Comparison of ENCODE assay signal across 9 cellular contexts in genomic region chr3:14602804-14603644, GRCh38. TPM values are rescaled to one million over a fixed set of nuclear protein-coding genes. Genes with fewer than 3 reads are reported as not detected.
DNase-seq lines count a peak whose midpoint lies in the region; ATAC-seq and TF ChIP-seq lines count a peak whose summit lies in the region.
"Had no signal": no experiment of that assay in that cellular context is flagged by ENCODE, and none has a peak within 500 bp of the region (broad histone marks: within the 10 kb centered on the region; RNA-seq: fewer than 3 reads in every experiment).

No MANE protein-coding gene starts in this region.

- intact Hi-C loops in activated naive CD4-positive, alpha-beta T cell treated with anti-CD3 and anti-CD28 coated beads for 36 hours (cut with micrococcal nuclease), result no loop called here

- H3K27ac Mint-ChIP-seq in progenitor cell of endocrine pancreas, result no peak overlapping the region
- no peak overlapping the region for H3K27ac Mint-ChIP-seq in activated naive CD4-positive, alpha-beta T cell treated with anti-CD3 and anti-CD28 coated beads for 36 hours
- H3K27ac Mint-ChIP-seq: immature natural killer cell had no signal

- H3K4me2 ChIP-seq in hepatocyte, result peak overlapping the region; percentile 86

- DNase-seq in RWPE2 (ENCODE audit: low spot score) (no peak), hepatocyte (ENCODE audit: low spot score) (peak; percentile 51), progenitor cell of endocrine pancreas (ENCODE audit: low spot score, unreplicated experiment) (peak; percentile 15), mesenteric fat pad (ENCODE audit: low spot score) (no peak)
- no peak for DNase-seq in activated naive CD4-positive, alpha-beta T cell treated with anti-CD3 and anti-CD28 coated beads for 36 hours
- DNase-seq: activated CD4-positive, alpha-beta T cell treated with anti-CD3 and anti-CD28 coated beads, Interleukin-2, amount 50 U/mL, for 1 hour; immature natural killer cell had no signal

- H3K4me1 Mint-ChIP-seq in progenitor cell of endocrine pancreas (ENCODE audit: low read depth), result peaks cover 16% of the 10 kb centered on the region
- H3K4me1 Mint-ChIP-seq in activated naive CD4-positive, alpha-beta T cell treated with anti-CD3 and anti-CD28 coated beads for 36 hours (ENCODE audit: low read depth), result peaks cover 3% of the 10 kb centered on the region
- H3K4me1 Mint-ChIP-seq: immature natural killer cell had no signal

- H3K4me1 ChIP-seq in ES-I3 (ENCODE audit: insufficient read depth, low read length) (peaks cover 14% of the 10 kb centered on the region; the same call in 1 of the 2 replicates), RWPE2 (ENCODE audit: insufficient read depth, poor library complexity, severe bottlenecking) (no peaks in the 10 kb centered on the region), hepatocyte (ENCODE audit: insufficient read depth) (peaks cover 8% of the 10 kb centered on the region)

- no peaks in the 10 kb centered on the region for H3K9me2 ChIP-seq in hepatocyte (replicated peaks; ENCODE audit: insufficient read depth)

- no peaks in the 10 kb centered on the region for H3K36me3 ChIP-seq in ES-I3 (ENCODE audit: insufficient read depth, low read length)
- H3K36me3 ChIP-seq in RWPE2 (ENCODE audit: low read depth), result no peaks in the 10 kb centered on the region
- H3K36me3 ChIP-seq in hepatocyte (replicated peaks; ENCODE audit: insufficient read depth, low read depth), result no peaks in the 10 kb centered on the region

- no peaks in the 10 kb centered on the region for H3K9me3 ChIP-seq in ES-I3 (ENCODE audit: control insufficient read depth, insufficient read depth, low read length)
- H3K9me3 ChIP-seq in RWPE2 (ENCODE audit: severe bottlenecking), result no peaks in the 10 kb centered on the region
- H3K9me3 ChIP-seq in hepatocyte (ENCODE audit: low read depth), result no peaks in the 10 kb centered on the region

- peak; percentile 52; the same call in 2 of the 3 replicates for ATAC-seq in RWPE2 (ENCODE audit: low read depth)
- no peak for ATAC-seq in HG02870 (IDR thresholded peaks at IDR 0.05; ENCODE audit: unreplicated experiment)

- no peaks in the 10 kb centered on the region for H3K9me3 Mint-ChIP-seq in progenitor cell of endocrine pancreas (ENCODE audit: low read depth)
- no peaks in the 10 kb centered on the region for H3K9me3 Mint-ChIP-seq in activated naive CD4-positive, alpha-beta T cell treated with anti-CD3 and anti-CD28 coated beads for 36 hours

- CTCF ChIA-PET in activated naive CD4-positive, alpha-beta T cell treated with anti-CD3 and anti-CD28 coated beads for 36 hours (lab: Charles Lee), result no interaction called here

- H3K79me2 ChIP-seq in hepatocyte, result no peaks in the 10 kb centered on the region

- H3K4me3 Mint-ChIP-seq in progenitor cell of endocrine pancreas (ENCODE audit: low read depth), result peak overlapping the region; percentile 51
- no peak overlapping the region for H3K4me3 Mint-ChIP-seq in activated naive CD4-positive, alpha-beta T cell treated with anti-CD3 and anti-CD28 coated beads for 36 hours

- peak overlapping the region; percentile 22 for H3K4me3 ChIP-seq in RWPE2 (ENCODE audit: severe bottlenecking)
- no peak overlapping the region for H3K4me3 ChIP-seq in hepatocyte

- H3K27ac ChIP-seq in RWPE2 (ENCODE audit: poor library complexity, severe bottlenecking), result no peak overlapping the region
- no peak overlapping the region for H3K27ac ChIP-seq in hepatocyte

- TF ChIP-seq CTCF in RWPE2 (IDR thresholded peaks at IDR 0.05; ENCODE audit: poor library complexity, severe bottlenecking) (no peak), hepatocyte (IDR thresholded peaks at IDR 0.05; ENCODE audit: poor library complexity) (no peak), progenitor cell of endocrine pancreas (IDR thresholded peaks at IDR 0.05; ENCODE audit: unreplicated experiment) (no peak)

- H3K36me3 Mint-ChIP-seq in progenitor cell of endocrine pancreas (ENCODE audit: insufficient read depth), result no peaks in the 10 kb centered on the region
- no peaks in the 10 kb centered on the region for H3K36me3 Mint-ChIP-seq in activated naive CD4-positive, alpha-beta T cell treated with anti-CD3 and anti-CD28 coated beads for 36 hours (ENCODE audit: low read depth)

- H3K27me3 Mint-ChIP-seq in progenitor cell of endocrine pancreas, result peaks cover 52% of the 10 kb centered on the region
- peaks cover 60% of the 10 kb centered on the region for H3K27me3 Mint-ChIP-seq in activated naive CD4-positive, alpha-beta T cell treated with anti-CD3 and anti-CD28 coated beads for 36 hours (ENCODE audit: low read depth)

- H2AFZ ChIP-seq in hepatocyte, result no peak overlapping the region

- 13% methylated on average over 25 of the region's 85 CpGs for WGBS in hepatocyte (ENCODE audit: low lambda C conversion rate, missing lambda C conversion rate)

- no peaks in the 10 kb centered on the region for H4K20me1 ChIP-seq in hepatocyte (ENCODE audit: insufficient read depth, poor library complexity, severe bottlenecking)

- peaks cover 29% of the 10 kb centered on the region for H3K27me3 ChIP-seq in RWPE2 (ENCODE audit: insufficient read depth, poor library complexity, severe bottlenecking)
- H3K27me3 ChIP-seq in hepatocyte, result peaks cover 43% of the 10 kb centered on the region

- H3K9ac ChIP-seq in ES-I3 (ENCODE audit: low read depth, low read length), result peak overlapping the region; percentile 61

RNA-seq across cellular contexts. Expression of gene CCDC174, which starts 48.5 kb away (rescaled TPM):
- total RNA-seq in hepatocyte, result 23.6 and 25.8 TPM in 2 replicates
- polyA plus RNA-seq in hepatocyte, result 18.6 and 21.9 TPM in 2 replicates
- total RNA-seq in progenitor cell of endocrine pancreas, result 25.7 and 25.8 TPM in 2 replicates
- total RNA-seq in mesenteric fat pad, result 16.8 TPM
- total RNA-seq in activated naive CD4-positive, alpha-beta T cell treated with anti-CD3 and anti-CD28 coated beads for 36 hours, result 10 to 100 TPM; 16.1 to 20.7 TPM

Comparison
In these comparisons a context has a peak if more than half of its experiments do, and no peak if none do; other contexts are left out.
1. DNase-seq: peak in hepatocyte (single experiment) and progenitor cell of endocrine pancreas (single experiment); none in RWPE2 (single experiment), mesenteric fat pad (single experiment) and activated naive CD4-positive, alpha-beta T cell treated with anti-CD3 and anti-CD28 coated beads for 36 hours (single experiment).